In genomic region chr10:51423121-51423452, GRCh38 we compare ENCODE assay signal across 10 cellular contexts.
DNase-seq lines count a peak whose midpoint lies in the region; ATAC-seq and TF ChIP-seq lines count a peak whose summit lies in the region.
"Had no signal": no experiment of that assay in that cellular context is flagged by ENCODE, and none has a peak within 500 bp of the region (broad histone marks: within the 10 kb centered on the region; RNA-seq: fewer than 3 reads in every experiment).

No MANE protein-coding gene starts in this region.

- no peak overlapping the region for H2BK15ac ChIP-seq in mesenchymal stem cell (ENCODE audit: low read depth, poor library complexity, severe bottlenecking)

- no peak overlapping the region for H2AK5ac ChIP-seq in mesenchymal stem cell (ENCODE audit: low read length, severe bottlenecking)

- WGBS in mesenchymal stem cell, result 66% methylated on average over 4 of the region's 4 CpGs

- H2BK12ac ChIP-seq in mesenchymal stem cell (ENCODE audit: low read length in 2 of 2), result no peak overlapping the region

- no peak overlapping the region for H2BK5ac ChIP-seq in mesenchymal stem cell (ENCODE audit: low read depth, low read length, poor library complexity, severe bottlenecking)

- no peak overlapping the region for H4K8ac ChIP-seq in mesenchymal stem cell (ENCODE audit: low read length)

- intact Hi-C loops in left ventricle myocardium superior (cut with micrococcal nuclease) (no loop called here), OCI-LY7 (cut with micrococcal nuclease; ENCODE audit: unreplicated experiment) (no loop called here)

- H3K4me2 ChIP-seq in mesenchymal stem cell (ENCODE audit: low read length, poor library complexity, severe bottlenecking) (no peak overlapping the region), OCI-LY7 (ENCODE audit: low read length) (no peak overlapping the region)
- H3K4me2 ChIP-seq: GM23338 had no signal

- H3K36me3 ChIP-seq in right atrium auricular region, result no peaks in the 10 kb centered on the region
- no peaks in the 10 kb centered on the region for H3K36me3 ChIP-seq in adipocyte (ENCODE audit: control insufficient read depth, insufficient read depth, low read length, severe bottlenecking)
- H3K36me3 ChIP-seq in mesenchymal stem cell (ENCODE audit: control insufficient read depth in 1 of 2, insufficient read depth in 2 of 2, low read depth in 1 of 2, low read length in 2 of 2), result no peaks in the 10 kb centered on the region
- no peaks in the 10 kb centered on the region for H3K36me3 ChIP-seq in OCI-LY7 (ENCODE audit: insufficient read depth, low read length)

- H3K9ac ChIP-seq in adipocyte (ENCODE audit: low read length), result no peak overlapping the region
- H3K9ac ChIP-seq in mesenchymal stem cell (ENCODE audit: low read length), result peak overlapping the region; percentile 69

- no peak overlapping the region for H4K91ac ChIP-seq in mesenchymal stem cell (ENCODE audit: low read length)

- ATAC-seq in left ventricle myocardium superior, result no peak

- H3K23ac ChIP-seq in mesenchymal stem cell (ENCODE audit: low read length in 2 of 2), result no peak overlapping the region

- H3K27ac ChIP-seq in right atrium auricular region (peak overlapping the region; percentile 69 to 83), mesenchymal stem cell (ENCODE audit: low read length, poor library complexity, severe bottlenecking) (no peak overlapping the region), OCI-LY7 (ENCODE audit: low read depth, low read length, poor library complexity, severe bottlenecking) (no peak overlapping the region)

- H3K4ac ChIP-seq in mesenchymal stem cell (ENCODE audit: low read depth in 1 of 2, low read length in 2 of 2), result no peak overlapping the region

- H2AFZ ChIP-seq in mesenchymal stem cell (ENCODE audit: low read depth, low read length) (no peak overlapping the region), OCI-LY7 (ENCODE audit: low read length) (no peak overlapping the region)
- H2AFZ ChIP-seq: GM23338 had no signal

- BruUV-seq in OCI-LY7 (replicated peaks; lab: Mats Ljungman, UMichigan), result no TSS peak

- no peak overlapping the region for H2BK120ac ChIP-seq in mesenchymal stem cell (ENCODE audit: low read depth, low read length)

- H3K79me2 ChIP-seq in OCI-LY7 (ENCODE audit: insufficient read depth, low read depth, low read length), result no peaks in the 10 kb centered on the region

- no peak overlapping the region for H3K14ac ChIP-seq in mesenchymal stem cell (ENCODE audit: low read length in 2 of 2)

- peaks cover 0 to 22% of the 10 kb centered on the region in 2 donors for H3K4me1 ChIP-seq in right atrium auricular region
- peaks cover 16% of the 10 kb centered on the region for H3K4me1 ChIP-seq in adipocyte (ENCODE audit: control insufficient read depth, insufficient read depth, low read length)
- H3K4me1 ChIP-seq in mesenchymal stem cell (ENCODE audit: control insufficient read depth, insufficient read depth, low read depth, low read length), result no peaks in the 10 kb centered on the region
- no peaks in the 10 kb centered on the region for H3K4me1 ChIP-seq in OCI-LY7 (ENCODE audit: insufficient read depth, low read length, poor library complexity, severe bottlenecking)

- no peaks in the 10 kb centered on the region for H3K9me2 ChIP-seq in OCI-LY7 (ENCODE audit: insufficient read depth, low read length)

- no peaks in the 10 kb centered on the region for H3K9me3 ChIP-seq in right atrium auricular region
- no peaks in the 10 kb centered on the region for H3K9me3 ChIP-seq in adipocyte (ENCODE audit: control insufficient read depth, low read length)
- no peaks in the 10 kb centered on the region for H3K9me3 ChIP-seq in mesenchymal stem cell (ENCODE audit: control insufficient read depth, low read length)
- H3K9me3 ChIP-seq in OCI-LY7 (ENCODE audit: low read length), result no peaks in the 10 kb centered on the region

- H3K18ac ChIP-seq in mesenchymal stem cell (ENCODE audit: low read depth in 1 of 2, low read length in 2 of 2), result no peak overlapping the region

- DNase-seq in right atrium auricular region (ENCODE audit: low spot score) (no peak), left ventricle myocardium superior (no peak), adipocyte (ENCODE audit: low read depth) (peak; percentile 5), mesenchymal stem cell (no peak), NCI-H446 (lab: John Stamatoyannopoulos, UW) (no peak), OCI-LY7 (ENCODE audit: low spot score) (no peak)
- no peak for DNase-seq in stimulated activated naive CD4-positive, alpha-beta T cell (lab: John Stamatoyannopoulos, UW)
- DNase-seq: CD4-positive, alpha-beta T cell had no signal

- no peak for TF ChIP-seq CTCF in right atrium auricular region (IDR thresholded peaks at IDR 0.05)
- no peak for TF ChIP-seq CTCF in OCI-LY7 (conservative IDR thresholded peaks at IDR 0.05; ENCODE audit: low read length)

- H4K20me1 ChIP-seq in OCI-LY7 (ENCODE audit: insufficient read depth, low read length), result no peaks in the 10 kb centered on the region

- H3K27me3 ChIP-seq in right atrium auricular region (no peaks in the 10 kb centered on the region), adipocyte (replicated peaks; ENCODE audit: control insufficient read depth, insufficient read depth, low read length) (no peaks in the 10 kb centered on the region), mesenchymal stem cell (ENCODE audit: control insufficient read depth in 1 of 2, insufficient read depth in 1 of 2, low read length in 2 of 2) (no peaks in the 10 kb centered on the region)

- CTCF ChIA-PET in OCI-LY7 (lab: Charles Lee; ENCODE audit: unreplicated experiment), result no interaction called here

- no peak overlapping the region for H3K4me3 ChIP-seq in right atrium auricular region
- H3K4me3 ChIP-seq in adipocyte (ENCODE audit: low read length), result no peak overlapping the region
- H3K4me3 ChIP-seq in mesenchymal stem cell (ENCODE audit: insufficient read depth in 1 of 2, low read depth in 1 of 2, low read length in 2 of 2), result no peak overlapping the region
- H3K4me3 ChIP-seq in OCI-LY7 (ENCODE audit: low read depth, low read length, poor library complexity, severe bottlenecking), result no peak overlapping the region
- H3K4me3 ChIP-seq: GM12878, GM23338 had no signal

- POLR2A ChIA-PET in OCI-LY7 (lab: Charles Lee), result interaction anchor here (0.7 kb wide), 1 partner anchor 571 kb away, joined by 6 read pairs; no protein-coding TSS in a partner anchor

- no peaks in the 10 kb centered on the region for H3K79me1 ChIP-seq in mesenchymal stem cell (replicated peaks; ENCODE audit: low read length, poor library complexity, severe bottlenecking)

Comparison
In these comparisons a context has a peak if more than half of its experiments do, and no peak if none do; other contexts are left out.
1. H3K27ac ChIP-seq: peak in right atrium auricular region (2 of 2); none in mesenchymal stem cell (single experiment) and OCI-LY7 (single experiment).